Comparison of ENCODE assay signal across 32 cellular contexts in genomic region chr20:36878913-36879312, GRCh38. TPM values are rescaled to one million over a fixed set of nuclear protein-coding genes. Genes with fewer than 3 reads are reported as not detected.
"Had no signal": no experiment of that assay in that cellular context is flagged by ENCODE, and none has a peak within 500 bp of the region (broad histone marks: within the 10 kb centered on the region; RNA-seq: fewer than 3 reads in every experiment).

No MANE protein-coding gene starts in this region.

- H3K27ac ChIP-seq: body of pancreas, esophagus muscularis mucosa, foreskin keratinocyte, gastrocnemius medialis, WERI-Rb-1 had no signal

- H3K9me3 ChIP-seq: body of pancreas, esophagus muscularis mucosa, gastrocnemius medialis had no signal

- H3K4me1 ChIP-seq: body of pancreas, esophagus muscularis mucosa, foreskin keratinocyte, gastrocnemius medialis had no signal

- ATAC-seq: activated CD4-positive, CD25-positive, alpha-beta regulatory T cell treated with anti-CD3 and anti-CD28 coated beads, Interleukin-2, amount 50 U/mL, for 24 hours; activated CD8-positive, alpha-beta T cell treated with anti-CD3 and anti-CD28 coated beads for 36 hours; body of pancreas; effector memory CD8-positive, alpha-beta T cell; foreskin keratinocyte; gastrocnemius medialis; T-helper 17 cell had no signal

- DNase-seq: activated B cell treated with CpG ODN at 0.5 μM for 24 hours; activated CD4-positive, alpha-beta T cell treated with anti-CD3 and anti-CD28 coated beads for 48 hours; activated CD4-positive, alpha-beta T cell treated with anti-CD3 and anti-CD28 coated beads, Interleukin-2, amount 50 U/mL, for 1 hour; activated CD4-positive, alpha-beta T cell treated with anti-CD3 and anti-CD28 coated beads, Interleukin-2, amount 50 U/mL, for 48 hours; activated CD8-positive, alpha-beta memory T cell treated with anti-CD3 and anti-CD28 coated beads for 24 hours; activated CD8-positive, alpha-beta T cell treated with anti-CD3 and anti-CD28 coated beads for 36 hours; activated effector memory CD4-positive, alpha-beta T cell treated with anti-CD3 and anti-CD28 coated beads, Interleukin-2, amount 50 U/mL, for 16 hours; activated naive CD4-positive, alpha-beta T cell treated with anti-CD3 and anti-CD28 coated beads for 36 hours; activated naive CD8-positive, alpha-beta T cell treated with anti-CD3 and anti-CD28 coated beads, Interleukin-2, amount 10 ng/mL, durations not matched to agents 7 days and 5 days; activated T-cell treated with anti-CD3 and anti-CD28 coated beads, Interleukin-2, amount 50 U/mL, for 1 hour; activated T-cell treated with anti-CD3 and anti-CD28 coated beads, Interleukin-2, amount 50 U/mL, for 48 hours; amniotic stem cell; anterior cingulate cortex; body of pancreas; caudate nucleus; cortex of kidney; dermis blood vessel endothelial cell; effector CD4-positive, alpha-beta T cell; effector memory CD8-positive, alpha-beta T cell; erythroblast; foreskin keratinocyte; gastrocnemius medialis; glutamatergic neuron; T-helper 1 cell; T-helper 17 cell; T1000; WERI-Rb-1 had no signal

- H3K27me3 ChIP-seq: body of pancreas, esophagus muscularis mucosa, gastrocnemius medialis had no signal

- H3K4me3 ChIP-seq: body of pancreas, esophagus muscularis mucosa, gastrocnemius medialis had no signal

- H3K36me3 ChIP-seq: esophagus muscularis mucosa, gastrocnemius medialis, WERI-Rb-1 had no signal

RNA-seq across cellular contexts. Expression of gene TLDC2, which starts 3.0 kb away (rescaled TPM):
- total RNA-seq: activated B cell treated with CpG ODN at 0.5 μM for 24 hours; activated CD8-positive, alpha-beta T cell treated with anti-CD3 and anti-CD28 coated beads for 36 hours; activated naive CD4-positive, alpha-beta T cell treated with anti-CD3 and anti-CD28 coated beads for 36 hours; activated naive CD8-positive, alpha-beta T cell treated with anti-CD3 and anti-CD28 coated beads, Interleukin-2, amount 10 ng/mL, durations not matched to agents 7 days and 5 days; activated T-helper 1 cell treated with anti-CD3 and anti-CD28 coated beads, Interleukin-12 subunit alpha, Interleukin-12 subunit beta, Interleukin-2, Interleukin-4 antibody, amounts not matched to agents 30 ng/mL and 10 ng/mL and 1 ng/mL, durations not matched to agents 14 hours and 24 hours and 36 hours; activated T-helper 2 cell treated with anti-CD3 and anti-CD28 coated beads, Interferon-gamma antibody, Interleukin-2, Interleukin-4, amounts not matched to agents 10 μg/mL and 5 μg/mL and 100 μg/mL, durations not matched to agents 14 hours and 24 hours and 36 hours; body of pancreas; chondrocyte; foreskin keratinocyte; gastrocnemius medialis; T-helper 17 cell had no signal
